In the genomic region with DNA sequence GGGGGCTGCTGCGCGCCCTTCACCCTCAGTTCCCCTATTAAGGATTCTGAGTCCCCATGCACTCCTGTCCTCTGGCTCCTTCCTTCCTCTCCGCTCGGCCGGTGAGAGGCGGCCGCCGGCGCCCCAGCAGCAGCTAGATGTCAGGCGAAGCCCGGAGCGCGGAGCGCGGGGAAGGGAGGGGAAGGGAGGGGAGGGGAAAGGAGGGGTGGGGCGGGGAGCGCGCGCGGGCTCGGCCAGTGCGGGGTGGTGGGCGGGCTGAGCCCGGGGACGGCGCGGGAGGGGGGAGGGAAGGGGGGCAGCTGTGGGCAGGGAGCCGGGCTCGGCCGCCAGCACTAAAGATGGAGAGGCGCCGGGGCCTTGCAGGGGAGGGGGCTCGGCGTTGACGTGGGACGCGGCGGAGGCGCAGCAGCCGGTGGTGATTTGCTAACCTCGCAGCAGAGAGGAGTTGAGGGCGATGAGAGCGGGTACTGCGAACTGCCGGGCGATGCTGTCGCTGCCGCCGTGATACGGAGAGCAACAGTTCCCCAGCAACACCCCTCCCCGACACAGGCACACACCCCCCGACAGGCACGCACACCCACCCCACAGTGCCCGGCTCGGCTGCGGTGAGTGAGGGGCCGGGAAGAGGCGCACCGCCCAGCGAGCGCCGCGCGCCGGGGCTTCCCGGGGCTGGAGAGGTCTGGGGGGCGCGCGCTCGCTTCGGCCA, we compare ENCODE assay signal across 1 cellular context.
TF ChIP-seq lines count a peak whose summit lies in the region.

A gene with protein sequence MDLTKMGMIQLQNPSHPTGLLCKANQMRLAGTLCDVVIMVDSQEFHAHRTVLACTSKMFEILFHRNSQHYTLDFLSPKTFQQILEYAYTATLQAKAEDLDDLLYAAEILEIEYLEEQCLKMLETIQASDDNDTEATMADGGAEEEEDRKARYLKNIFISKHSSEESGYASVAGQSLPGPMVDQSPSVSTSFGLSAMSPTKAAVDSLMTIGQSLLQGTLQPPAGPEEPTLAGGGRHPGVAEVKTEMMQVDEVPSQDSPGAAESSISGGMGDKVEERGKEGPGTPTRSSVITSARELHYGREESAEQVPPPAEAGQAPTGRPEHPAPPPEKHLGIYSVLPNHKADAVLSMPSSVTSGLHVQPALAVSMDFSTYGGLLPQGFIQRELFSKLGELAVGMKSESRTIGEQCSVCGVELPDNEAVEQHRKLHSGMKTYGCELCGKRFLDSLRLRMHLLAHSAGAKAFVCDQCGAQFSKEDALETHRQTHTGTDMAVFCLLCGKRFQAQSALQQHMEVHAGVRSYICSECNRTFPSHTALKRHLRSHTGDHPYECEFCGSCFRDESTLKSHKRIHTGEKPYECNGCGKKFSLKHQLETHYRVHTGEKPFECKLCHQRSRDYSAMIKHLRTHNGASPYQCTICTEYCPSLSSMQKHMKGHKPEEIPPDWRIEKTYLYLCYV (plus strand): TSS at position 434 of the 706 bp plus-strand sequence. CDS start 3,590 bp downstream, outside the sequence.

TF ChIP-seq in GM23338, 12 proteins besides CTCF, POLR2A, EP300 and RAD21 (continued from another document):
- TF ChIP-seq, protein P1, sequence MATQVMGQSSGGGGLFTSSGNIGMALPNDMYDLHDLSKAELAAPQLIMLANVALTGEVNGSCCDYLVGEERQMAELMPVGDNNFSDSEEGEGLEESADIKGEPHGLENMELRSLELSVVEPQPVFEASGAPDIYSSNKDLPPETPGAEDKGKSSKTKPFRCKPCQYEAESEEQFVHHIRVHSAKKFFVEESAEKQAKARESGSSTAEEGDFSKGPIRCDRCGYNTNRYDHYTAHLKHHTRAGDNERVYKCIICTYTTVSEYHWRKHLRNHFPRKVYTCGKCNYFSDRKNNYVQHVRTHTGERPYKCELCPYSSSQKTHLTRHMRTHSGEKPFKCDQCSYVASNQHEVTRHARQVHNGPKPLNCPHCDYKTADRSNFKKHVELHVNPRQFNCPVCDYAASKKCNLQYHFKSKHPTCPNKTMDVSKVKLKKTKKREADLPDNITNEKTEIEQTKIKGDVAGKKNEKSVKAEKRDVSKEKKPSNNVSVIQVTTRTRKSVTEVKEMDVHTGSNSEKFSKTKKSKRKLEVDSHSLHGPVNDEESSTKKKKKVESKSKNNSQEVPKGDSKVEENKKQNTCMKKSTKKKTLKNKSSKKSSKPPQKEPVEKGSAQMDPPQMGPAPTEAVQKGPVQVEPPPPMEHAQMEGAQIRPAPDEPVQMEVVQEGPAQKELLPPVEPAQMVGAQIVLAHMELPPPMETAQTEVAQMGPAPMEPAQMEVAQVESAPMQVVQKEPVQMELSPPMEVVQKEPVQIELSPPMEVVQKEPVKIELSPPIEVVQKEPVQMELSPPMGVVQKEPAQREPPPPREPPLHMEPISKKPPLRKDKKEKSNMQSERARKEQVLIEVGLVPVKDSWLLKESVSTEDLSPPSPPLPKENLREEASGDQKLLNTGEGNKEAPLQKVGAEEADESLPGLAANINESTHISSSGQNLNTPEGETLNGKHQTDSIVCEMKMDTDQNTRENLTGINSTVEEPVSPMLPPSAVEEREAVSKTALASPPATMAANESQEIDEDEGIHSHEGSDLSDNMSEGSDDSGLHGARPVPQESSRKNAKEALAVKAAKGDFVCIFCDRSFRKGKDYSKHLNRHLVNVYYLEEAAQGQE (IDR thresholded peaks at IDR 0.05; ENCODE audit: unreplicated experiment), result no peak
- no peak for TF ChIP-seq EZH2 (IDR thresholded peaks at IDR 0.05; ENCODE audit: low read depth, unreplicated experiment)
- peak; percentile 36; the same call in 1 of the 2 replicates for TF ChIP-seq POLR2AphosphoS5 (IDR thresholded peaks at IDR 0.05; ENCODE audit: low read depth)
- no peak for TF ChIP-seq STAT1 (IDR thresholded peaks at IDR 0.05; ENCODE audit: unreplicated experiment)
- TF ChIP-seq ZNF331 (CRISPR knock-in tag; IDR thresholded peaks at IDR 0.05; ENCODE audit: low read depth), result no peak
- no peak for TF ChIP-seq ZNF114 (CRISPR knock-in tag; IDR thresholded peaks at IDR 0.05)
- TF ChIP-seq, protein P2, sequence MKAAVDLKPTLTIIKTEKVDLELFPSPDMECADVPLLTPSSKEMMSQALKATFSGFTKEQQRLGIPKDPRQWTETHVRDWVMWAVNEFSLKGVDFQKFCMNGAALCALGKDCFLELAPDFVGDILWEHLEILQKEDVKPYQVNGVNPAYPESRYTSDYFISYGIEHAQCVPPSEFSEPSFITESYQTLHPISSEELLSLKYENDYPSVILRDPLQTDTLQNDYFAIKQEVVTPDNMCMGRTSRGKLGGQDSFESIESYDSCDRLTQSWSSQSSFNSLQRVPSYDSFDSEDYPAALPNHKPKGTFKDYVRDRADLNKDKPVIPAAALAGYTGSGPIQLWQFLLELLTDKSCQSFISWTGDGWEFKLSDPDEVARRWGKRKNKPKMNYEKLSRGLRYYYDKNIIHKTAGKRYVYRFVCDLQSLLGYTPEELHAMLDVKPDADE (IDR thresholded peaks at IDR 0.05), result no peak
